Comparison of ENCODE assay signal across 22 cellular contexts in genomic region chr7:136000288-136000913, GRCh38.
"Had no signal": no experiment of that assay in that cellular context is flagged by ENCODE, and none has a peak within 500 bp of the region (broad histone marks: within the 10 kb centered on the region; RNA-seq: fewer than 3 reads in every experiment).

No MANE protein-coding gene starts in this region.

- H3K36me3 Mint-ChIP-seq: natural killer cell treated with Interleukin-12 subunit alpha and Interleukin-12 subunit beta and Interleukin-15 and Interleukin-18, amount 100 ng/mL, for 72 hours had no signal

- H3K27me3 ChIP-seq: body of pancreas, esophagus squamous epithelium, gastrocnemius medialis, tibial artery had no signal

- ATAC-seq: body of pancreas; effector memory CD8-positive, alpha-beta T cell; gastrocnemius medialis; left colon; natural killer cell treated with Interleukin-12 subunit alpha and Interleukin-12 subunit beta and Interleukin-15 and Interleukin-18, amount 100 ng/mL, for 72 hours had no signal

- H3K27ac ChIP-seq: body of pancreas, esophagus squamous epithelium, gastrocnemius medialis, prostate gland, tibial artery had no signal

- H3K9me3 Mint-ChIP-seq: activated naive CD4-positive, alpha-beta T cell treated with anti-CD3 and anti-CD28 coated beads for 36 hours; effector memory CD8-positive, alpha-beta T cell; natural killer cell treated with Interleukin-12 subunit alpha and Interleukin-12 subunit beta and Interleukin-15 and Interleukin-18, amount 100 ng/mL, for 72 hours had no signal

- H3K9me3 ChIP-seq: body of pancreas, esophagus squamous epithelium, gastrocnemius medialis, prostate gland, tibial artery had no signal

- H3K36me3 ChIP-seq: esophagus squamous epithelium, gastrocnemius medialis, prostate gland, tibial artery had no signal

- H3K27me3 Mint-ChIP-seq: effector memory CD8-positive, alpha-beta T cell; memory B cell; stimulated activated naive CD8-positive, alpha-beta T cell treated with anti-CD3 and anti-CD28 coated beads, Interleukin-15, Interleukin-2, amounts not matched to agents 100 ng/mL and 50 ng/mL, for 24 hours had no signal

- H3K4me3 Mint-ChIP-seq: activated naive CD4-positive, alpha-beta T cell treated with anti-CD3 and anti-CD28 coated beads for 36 hours; effector memory CD8-positive, alpha-beta T cell; memory B cell; natural killer cell treated with Interleukin-12 subunit alpha and Interleukin-12 subunit beta and Interleukin-15 and Interleukin-18, amount 100 ng/mL, for 72 hours; stimulated activated naive CD8-positive, alpha-beta T cell treated with anti-CD3 and anti-CD28 coated beads, Interleukin-15, Interleukin-2, amounts not matched to agents 100 ng/mL and 50 ng/mL, for 24 hours had no signal

- H3K4me1 ChIP-seq: body of pancreas, esophagus squamous epithelium, gastrocnemius medialis, prostate gland, tibial artery had no signal

- H3K27ac Mint-ChIP-seq: activated naive CD4-positive, alpha-beta T cell treated with anti-CD3 and anti-CD28 coated beads for 36 hours; memory B cell; natural killer cell treated with Interleukin-12 subunit alpha and Interleukin-12 subunit beta and Interleukin-15 and Interleukin-18, amount 100 ng/mL, for 72 hours; stimulated activated naive CD8-positive, alpha-beta T cell treated with anti-CD3 and anti-CD28 coated beads, Interleukin-15, Interleukin-2, amounts not matched to agents 100 ng/mL and 50 ng/mL, for 24 hours had no signal

- DNase-seq: activated CD4-positive, alpha-beta T cell treated with anti-CD3 and anti-CD28 coated beads for 4 hours; activated CD4-positive, alpha-beta T cell treated with anti-CD3 and anti-CD28 coated beads, Interleukin-2, amount 50 U/mL, for 48 hours; activated CD4-positive, CD25-positive, alpha-beta regulatory T cell; activated CD8-positive, alpha-beta memory T cell treated with anti-CD3 and anti-CD28 coated beads, Interleukin-2, amount 50 U/mL, for 48 hours; activated naive CD4-positive, alpha-beta T cell treated with anti-CD3 and anti-CD28 coated beads for 36 hours; activated T-cell treated with anti-CD3 and anti-CD28 coated beads, Interleukin-2, amount 50 U/mL, for 48 hours; anterior cingulate cortex; body of pancreas; caudate nucleus; effector memory CD8-positive, alpha-beta T cell; esophagus squamous epithelium; gastrocnemius medialis; head of caudate nucleus; islet precursor cell; left colon; stimulated activated CD4-positive, alpha-beta T cell treated with anti-CD3 and anti-CD28 coated beads, Interleukin-4, amount 100 ng/mL, for 4 hours; T1000; tibial artery had no signal

- H3K4me3 ChIP-seq: body of pancreas, esophagus squamous epithelium, gastrocnemius medialis, prostate gland, tibial artery had no signal
